In genomic region chrX:15947648-15948317, GRCh38 we compare ENCODE assay signal across 12 cellular contexts.
A peak's percentile ranks its signal among the peaks of the same experiment; 100 is the strongest.
DNase-seq lines count a peak whose midpoint lies in the region; TF ChIP-seq lines count a peak whose summit lies in the region.
"Had no signal": no experiment of that assay in that cellular context is flagged by ENCODE, and none has a peak within 500 bp of the region (broad histone marks: within the 10 kb centered on the region; RNA-seq: fewer than 3 reads in every experiment).

No MANE protein-coding gene starts in this region.

- no peaks in the 10 kb centered on the region for H3K9me3 ChIP-seq in breast epithelium
- H3K9me3 ChIP-seq: left ventricle myocardium inferior had no signal

- peaks cover 21% of the 10 kb centered on the region for H3K4me1 Mint-ChIP-seq in MCF 10A (ENCODE audit: insufficient read depth, unreplicated experiment)

- H3K27me3 Mint-ChIP-seq in MCF 10A (ENCODE audit: insufficient read depth, unreplicated experiment) = peaks cover 44% of the 10 kb centered on the region

- BruUV-seq in MCF 10A (replicated peaks; lab: Mats Ljungman, UMichigan) = no TSS peak

- no peaks in the 10 kb centered on the region for H3K36me3 Mint-ChIP-seq in MCF 10A (ENCODE audit: insufficient read depth, unreplicated experiment)

- DNase-seq in MCF 10A (ENCODE audit: unreplicated experiment) (peak; percentile 76), breast epithelium (ENCODE audit: low spot score in 2 of 2) (no peak), iPS DF 4.7 (ENCODE audit: extremely low read depth, low spot score) (peak; percentile 51), NCI-H524 (lab: John Stamatoyannopoulos, UW) (no peak), G401 (ENCODE audit: low spot score) (no peak)
- DNase-seq in stimulated activated CD4-positive, alpha-beta T cell treated with anti-CD3 and anti-CD28 coated beads, Interleukin-12 subunit alpha, Interleukin-12 subunit beta, amount 100 ng/mL, for 4 hours = no peak
- DNase-seq in stimulated activated naive CD4-positive, alpha-beta T cell treated with Interleukin-2 at 50 U/mL for 16 hours (lab: John Stamatoyannopoulos, UW) = no peak
- DNase-seq: activated CD8-positive, alpha-beta T cell treated with anti-CD3 and anti-CD28 coated beads, Interleukin-2, amount 10 ng/mL, durations not matched to agents 7 days and 5 days; KBM-7; left ventricle myocardium inferior had no signal

- no peaks in the 10 kb centered on the region for H3K9me3 Mint-ChIP-seq in MCF 10A (ENCODE audit: unreplicated experiment)

- TF ChIP-seq POLR2A in breast epithelium (IDR thresholded peaks at IDR 0.05) = no peak

- POLR2A ChIA-PET in MCF 10A (lab: Yijun Ruan, JAX) = interaction anchor here (0.6 kb wide), 1 partner anchor 24 kb away, joined by 3 read pairs; no protein-coding TSS in a partner anchor

- no peaks in the 10 kb centered on the region for H3K36me3 ChIP-seq in breast epithelium
- H3K36me3 ChIP-seq: cardiac muscle cell, left ventricle myocardium inferior had no signal

- TF ChIP-seq CTCF in MCF 10A (IDR thresholded peaks at IDR 0.05; ENCODE audit: unreplicated experiment) (no peak), breast epithelium (IDR thresholded peaks at IDR 0.05) (no peak), WI38 (IDR thresholded peaks at IDR 0.05; ENCODE audit: low read depth, low read length) (no peak)

- H3K4me1 ChIP-seq in breast epithelium = no peaks in the 10 kb centered on the region
- H3K4me1 ChIP-seq: left ventricle myocardium inferior had no signal

- H3K27ac Mint-ChIP-seq in MCF 10A (ENCODE audit: low read depth, unreplicated experiment) = peak overlapping the region; percentile 25
- H3K27ac Mint-ChIP-seq: activated CD8-positive, alpha-beta T cell treated with anti-CD3 and anti-CD28 coated beads, Interleukin-2, amount 10 ng/mL, durations not matched to agents 7 days and 5 days had no signal

- H3K27ac ChIP-seq in breast epithelium = no peak overlapping the region
- H3K27ac ChIP-seq: cardiac muscle cell, left ventricle myocardium inferior had no signal

- H3K27me3 ChIP-seq in breast epithelium = peaks cover 0 to 44% of the 10 kb centered on the region in 2 donors
- H3K27me3 ChIP-seq: cardiac muscle cell had no signal

- no peak overlapping the region for H3K4me3 ChIP-seq in breast epithelium
- H3K4me3 ChIP-seq in WI38 (ENCODE audit: low read depth, low read length) = peak overlapping the region; percentile 34
- H3K4me3 ChIP-seq: cardiac muscle cell, left ventricle myocardium inferior had no signal

- H3K4me3 Mint-ChIP-seq in MCF 10A (ENCODE audit: unreplicated experiment) = peak overlapping the region; percentile 22
- H3K4me3 Mint-ChIP-seq: activated CD8-positive, alpha-beta T cell treated with anti-CD3 and anti-CD28 coated beads, Interleukin-2, amount 10 ng/mL, durations not matched to agents 7 days and 5 days had no signal

- intact Hi-C loops in MCF 10A (cut with micrococcal nuclease) = no loop called here
- intact Hi-C loops in breast epithelium (cut with DNase I; ENCODE audit: low total_unique reads) = no loop called here

- in situ Hi-C loops in G401 (cut with HindIII; ENCODE audit: low sequenced_read_pairs) = no loop called here

- CTCF ChIA-PET in MCF 10A (lab: Yijun Ruan, JAX) = no interaction called here

Comparison
In these comparisons a context has a peak if more than half of its experiments do, and no peak if none do; other contexts are left out.
1. DNase-seq: peak in MCF 10A (single experiment) and iPS DF 4.7 (single experiment); none in breast epithelium (0 of 2), stimulated activated CD4-positive, alpha-beta T cell treated with anti-CD3 and anti-CD28 coated beads, Interleukin-12 subunit alpha, Interleukin-12 subunit beta, amount 100 ng/mL, for 4 hours (single experiment), NCI-H524 (0 of 2), stimulated activated naive CD4-positive, alpha-beta T cell treated with Interleukin-2 at 50 U/mL for 16 hours (single experiment) and G401 (single experiment).